ENCODE assay signal across 32 cellular contexts in the genomic region with DNA sequence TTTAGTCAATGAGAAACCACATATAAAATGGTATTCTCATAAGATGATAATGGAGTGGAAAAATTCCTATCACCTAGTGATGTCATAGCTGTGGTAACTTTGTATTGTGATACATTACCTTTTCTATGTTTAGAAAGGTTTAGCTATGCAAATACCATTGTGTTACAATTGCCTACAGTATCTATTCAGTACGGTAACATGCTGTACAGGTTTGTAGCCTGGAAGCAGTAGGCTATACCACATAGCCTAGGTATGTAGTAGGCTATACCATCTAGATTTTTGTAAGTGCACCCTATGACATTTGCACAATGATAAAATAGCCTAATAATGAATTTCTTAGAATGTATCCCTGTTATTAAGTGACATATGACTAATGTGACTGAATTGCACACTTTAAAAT. TPM values are rescaled to one million over a fixed set of nuclear protein-coding genes. Genes with fewer than 3 reads are reported as not detected.
"Had no signal": no experiment of that assay in that cellular context is flagged by ENCODE, and none has a peak within 500 bp of the region (broad histone marks: within the 10 kb centered on the region; RNA-seq: fewer than 3 reads in every experiment).

No MANE protein-coding gene starts in this region.

- H3K27ac ChIP-seq: ascending aorta, WERI-Rb-1 had no signal

- H3K27me3 ChIP-seq: ascending aorta had no signal

- FAIRE-seq: TTC549 had no signal

- H3K36me3 ChIP-seq: ascending aorta, WERI-Rb-1 had no signal

- H3K4me3 ChIP-seq: ascending aorta had no signal

- H3K4me1 ChIP-seq: ascending aorta had no signal

- DNase-seq: activated CD4-positive, alpha-beta memory T cell treated with anti-CD3 and anti-CD28 coated beads, Interleukin-2, amount 10 ng/mL, durations not matched to agents 7 days and 5 days; activated CD4-positive, alpha-beta T cell treated with anti-CD3 and anti-CD28 coated beads for 1 hour; activated CD4-positive, alpha-beta T cell treated with anti-CD3 and anti-CD28 coated beads for 36 hours; activated CD4-positive, alpha-beta T cell treated with anti-CD3 and anti-CD28 coated beads for 48 hours; activated CD4-positive, alpha-beta T cell treated with anti-CD3 and anti-CD28 coated beads, Interleukin-2, amount 10 ng/mL, durations not matched to agents 7 days and 5 days; activated CD4-positive, alpha-beta T cell treated with anti-CD3 and anti-CD28 coated beads, Interleukin-2, amount 50 U/mL, for 48 hours; activated CD4-positive, CD25-positive, alpha-beta regulatory T cell; activated CD8-positive, alpha-beta memory T cell treated with anti-CD3 and anti-CD28 coated beads for 24 hours; activated CD8-positive, alpha-beta memory T cell treated with anti-CD3 and anti-CD28 coated beads, Interleukin-2, amount 10 ng/mL, durations not matched to agents 7 days and 5 days; activated CD8-positive, alpha-beta memory T cell treated with anti-CD3 and anti-CD28 coated beads, Interleukin-2, amount 50 U/mL, for 48 hours; activated CD8-positive, alpha-beta T cell treated with anti-CD3 and anti-CD28 coated beads, Interleukin-2, amount 10 ng/mL, durations not matched to agents 7 days and 5 days; activated effector memory CD4-positive, alpha-beta T cell treated with Interleukin-2 at 50 U/mL for 16 hours; activated gamma-delta T cell; activated naive CD4-positive, alpha-beta T cell treated with anti-CD3 and anti-CD28 coated beads, Interleukin-2, amount 10 ng/mL, durations not matched to agents 7 days and 5 days; activated naive CD4-positive, alpha-beta T cell treated with Interleukin-2 at 50 U/mL for 16 hours; activated naive CD8-positive, alpha-beta T cell treated with anti-CD3 and anti-CD28 coated beads, Interleukin-2, amount 10 ng/mL, durations not matched to agents 7 days and 5 days; activated naive CD8-positive, alpha-beta T cell treated with anti-CD3 and anti-CD28 coated beads, Interleukin-2, amount 50 U/mL, for 24 hours; activated T-cell treated with anti-CD3 and anti-CD28 coated beads, Interleukin-2, amount 50 U/mL, for 24 hours; activated T-cell treated with anti-CD3 and anti-CD28 coated beads, Interleukin-2, amount 50 U/mL, for 48 hours; amygdala; anterior cingulate cortex; caudate nucleus; cerebellar nuclear complex; T-helper 1 cell; T-helper 2 cell; T-helper 9 cell; WERI-Rb-1 had no signal

- ATAC-seq: activated CD4-positive, alpha-beta T cell treated with anti-CD3 and anti-CD28 coated beads for 36 hours; activated CD8-positive, alpha-beta memory T cell treated with anti-CD3 and anti-CD28 coated beads, Interleukin-2, amount 10 ng/mL, durations not matched to agents 7 days and 5 days; activated CD8-positive, alpha-beta T cell treated with anti-CD3 and anti-CD28 coated beads, Interleukin-2, amount 10 ng/mL, durations not matched to agents 7 days and 5 days; activated naive CD8-positive, alpha-beta T cell treated with anti-CD3 and anti-CD28 coated beads, Interleukin-2, amount 50 U/mL, for 24 hours; WTC11 had no signal

RNA-seq across cellular contexts. Expression of a gene that starts 50.5 kb away (rescaled TPM):
- total RNA-seq: activated CD4-positive, alpha-beta memory T cell treated with anti-CD3 and anti-CD28 coated beads, Interleukin-2, amount 10 ng/mL, durations not matched to agents 7 days and 5 days; activated CD4-positive, alpha-beta T cell treated with anti-CD3 and anti-CD28 coated beads for 36 hours; activated CD4-positive, alpha-beta T cell treated with anti-CD3 and anti-CD28 coated beads, Interleukin-2, amount 10 ng/mL, durations not matched to agents 7 days and 5 days; activated CD8-positive, alpha-beta memory T cell treated with anti-CD3 and anti-CD28 coated beads, Interleukin-2, amount 10 ng/mL, durations not matched to agents 7 days and 5 days; activated CD8-positive, alpha-beta T cell treated with anti-CD3 and anti-CD28 coated beads, Interleukin-2, amount 10 ng/mL, durations not matched to agents 7 days and 5 days; activated naive CD8-positive, alpha-beta T cell treated with anti-CD3 and anti-CD28 coated beads, Interleukin-2, amount 10 ng/mL, durations not matched to agents 7 days and 5 days; activated T-helper 2 cell treated with anti-CD3 and anti-CD28 coated beads, Interferon-gamma antibody, Interleukin-2, Interleukin-4, amounts not matched to agents 10 μg/mL and 5 μg/mL and 100 μg/mL, durations not matched to agents 14 hours and 24 hours and 36 hours; ascending aorta; chondrocyte; WTC11 had no signal
